Comparison of ENCODE assay signal across 18 cellular contexts in genomic region chr7:106277976-106278375, GRCh38.
DNase-seq lines count a peak whose midpoint lies in the region; FAIRE-seq and TF ChIP-seq lines count a peak whose summit lies in the region.
"Had no signal": no experiment of that assay in that cellular context is flagged by ENCODE, and none has a peak within 500 bp of the region (broad histone marks: within the 10 kb centered on the region; RNA-seq: fewer than 3 reads in every experiment).

No MANE protein-coding gene starts in this region.

- H3K4me3 Mint-ChIP-seq in activated T-cell treated with anti-CD3 and anti-CD28 coated beads, Interleukin-2, amount 50 U/mL, for 24 hours, result peak overlapping the region; percentile 91
- H3K4me3 Mint-ChIP-seq in activated naive CD8-positive, alpha-beta T cell, result peak overlapping the region; percentile 99
- H3K4me3 Mint-ChIP-seq: CD14-positive monocyte; T-helper 1 cell treated with Interleukin-12 subunit alpha and Interleukin-12 subunit beta and Interleukin-4 antibody, amounts not matched to agents 30 μg/mL and 1 μg/mL, for 36 hours had no signal

- no peak for TF ChIP-seq CTCF in fibroblast of mammary gland (conservative IDR thresholded peaks at IDR 0.05; ENCODE audit: control insufficient read depth, insufficient read depth, low read depth, low read length)

- no peak for FAIRE-seq in urothelium cell line (lab: Jason Lieb, UNC)
- FAIRE-seq: bronchial epithelial cell, GM12891, H1 had no signal

- no peak overlapping the region for H3K4me3 ChIP-seq in fibroblast of mammary gland (ENCODE audit: control insufficient read depth, low read depth, low read length)
- H3K4me3 ChIP-seq: left ventricle myocardium inferior had no signal

- H3K4me1 Mint-ChIP-seq in activated T-cell treated with anti-CD3 and anti-CD28 coated beads, Interleukin-2, amount 50 U/mL, for 24 hours (ENCODE audit: low read depth), result peaks cover 61% of the 10 kb centered on the region
- H3K4me1 Mint-ChIP-seq in activated naive CD8-positive, alpha-beta T cell (ENCODE audit: low read depth), result peaks cover 55% of the 10 kb centered on the region

- H3K27me3 Mint-ChIP-seq in activated T-cell treated with anti-CD3 and anti-CD28 coated beads, Interleukin-2, amount 50 U/mL, for 24 hours, result no peaks in the 10 kb centered on the region
- no peaks in the 10 kb centered on the region for H3K27me3 Mint-ChIP-seq in activated naive CD8-positive, alpha-beta T cell

- H3K27ac Mint-ChIP-seq in activated T-cell treated with anti-CD3 and anti-CD28 coated beads, Interleukin-2, amount 50 U/mL, for 24 hours, result peak overlapping the region; percentile 89
- H3K27ac Mint-ChIP-seq in activated naive CD8-positive, alpha-beta T cell, result peak overlapping the region; percentile 73
- H3K27ac Mint-ChIP-seq: T-helper 1 cell treated with Interleukin-12 subunit alpha and Interleukin-12 subunit beta and Interleukin-4 antibody, amounts not matched to agents 30 μg/mL and 1 μg/mL, for 36 hours had no signal

- no peak for DNase-seq in activated T-cell treated with anti-CD3 and anti-CD28 coated beads, Interleukin-2, amount 50 U/mL, for 24 hours
- DNase-seq in activated T-cell treated with anti-CD3 and anti-CD28 coated beads, Interleukin-2, amount 50 U/mL, for 48 hours, result no peak
- DNase-seq in HCEC 1CT (peak; percentile 22), fibroblast of mammary gland (ENCODE audit: low read depth) (peak; percentile 42), urothelium cell line (ENCODE audit: low spot score) (no peak), SKM-1 (lab: John Stamatoyannopoulos, UW; ENCODE audit: unreplicated experiment) (no peak), kidney tubule cell (ENCODE audit: low spot score) (no peak)
- DNase-seq: left ventricle myocardium inferior, NCI-H1105 treated with DMSO at 0.1 percent for 48 hours, NCI-H510A treated with DMSO at 0.1 percent for 48 hours, nucleus accumbens, retina had no signal

- no peaks in the 10 kb centered on the region for H3K9me3 Mint-ChIP-seq in activated T-cell treated with anti-CD3 and anti-CD28 coated beads, Interleukin-2, amount 50 U/mL, for 24 hours
- no peaks in the 10 kb centered on the region for H3K9me3 Mint-ChIP-seq in activated naive CD8-positive, alpha-beta T cell (ENCODE audit: low read depth)
- H3K9me3 Mint-ChIP-seq: CD14-positive monocyte; T-helper 1 cell treated with Interleukin-12 subunit alpha and Interleukin-12 subunit beta and Interleukin-4 antibody, amounts not matched to agents 30 μg/mL and 1 μg/mL, for 36 hours had no signal

- peaks cover 99% of the 10 kb centered on the region for H3K36me3 Mint-ChIP-seq in activated T-cell treated with anti-CD3 and anti-CD28 coated beads, Interleukin-2, amount 50 U/mL, for 24 hours (ENCODE audit: low read depth)
- peaks cover 47% of the 10 kb centered on the region for H3K36me3 Mint-ChIP-seq in activated naive CD8-positive, alpha-beta T cell

Comparison
In these comparisons a context has a peak if more than half of its experiments do, and no peak if none do; other contexts are left out.
1. DNase-seq: peak in HCEC 1CT (single experiment) and fibroblast of mammary gland (single experiment); none in activated T-cell treated with anti-CD3 and anti-CD28 coated beads, Interleukin-2, amount 50 U/mL, for 24 hours (single experiment), activated T-cell treated with anti-CD3 and anti-CD28 coated beads, Interleukin-2, amount 50 U/mL, for 48 hours (0 of 2), urothelium cell line (single experiment), SKM-1 (single experiment) and kidney tubule cell (single experiment).